1 cellular context compared by ENCODE assay signal in genomic region chr9:93004561-93004960, GRCh38.
TF ChIP-seq lines count a peak whose summit lies in the region.

No MANE protein-coding gene starts in this region.

TF ChIP-seq in A549, 52 proteins besides CTCF, POLR2A, EP300 and RAD21 (continued from another document):
- TF ChIP-seq ESRRA (IDR thresholded peaks at IDR 0.05; ENCODE audit: borderline replicate concordance, low read length): no peak
